21 cellular contexts compared by ENCODE assay signal in the genomic region with DNA sequence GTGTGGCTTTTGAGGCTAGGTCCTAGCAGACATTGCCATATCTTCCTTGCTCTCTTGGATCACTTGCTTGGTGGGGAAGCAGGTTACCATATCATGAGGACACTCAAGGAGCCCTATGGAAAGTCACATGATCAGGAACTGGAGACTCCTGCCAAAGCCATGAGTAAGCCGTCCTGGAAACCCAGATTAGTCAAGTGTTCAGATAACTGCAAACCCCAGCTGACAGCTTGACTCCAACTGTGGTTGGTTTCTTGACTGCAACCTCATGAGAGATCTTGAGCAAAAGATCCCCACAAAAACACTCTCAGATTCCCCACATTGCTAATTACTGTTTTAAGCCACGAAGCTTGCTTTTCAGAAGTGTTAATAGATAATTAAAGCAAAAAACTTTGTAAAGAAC. TPM values are rescaled to one million over a fixed set of nuclear protein-coding genes. Genes with fewer than 3 reads are reported as not detected.
DNase-seq lines count a peak whose midpoint lies in the region; ATAC-seq and TF ChIP-seq lines count a peak whose summit lies in the region.
"Had no signal": no experiment of that assay in that cellular context is flagged by ENCODE, and none has a peak within 500 bp of the region (broad histone marks: within the 10 kb centered on the region; RNA-seq: fewer than 3 reads in every experiment).

No MANE protein-coding gene starts in this region.

- H3K4me3 ChIP-seq in RWPE2 (ENCODE audit: severe bottlenecking) (no peak overlapping the region), upper lobe of right lung (no peak overlapping the region)
- H3K4me3 ChIP-seq: SK-N-MC, transverse colon had no signal

- H3K4me1 ChIP-seq in RWPE2 (ENCODE audit: insufficient read depth, poor library complexity, severe bottlenecking) (peaks cover 6% of the 10 kb centered on the region), upper lobe of right lung (no peaks in the 10 kb centered on the region)
- H3K4me1 ChIP-seq: transverse colon had no signal

- H3K36me3 ChIP-seq in RWPE2 (ENCODE audit: low read depth): no peaks in the 10 kb centered on the region
- no peaks in the 10 kb centered on the region for H3K36me3 ChIP-seq in upper lobe of right lung
- H3K36me3 ChIP-seq: transverse colon had no signal

- H3K27me3 ChIP-seq in RWPE2 (ENCODE audit: insufficient read depth, poor library complexity, severe bottlenecking): no peaks in the 10 kb centered on the region
- no peaks in the 10 kb centered on the region for H3K27me3 ChIP-seq in upper lobe of right lung
- peaks cover 22% of the 10 kb centered on the region for H3K27me3 ChIP-seq in CD4-positive, alpha-beta T cell (ENCODE audit: control insufficient read depth, insufficient read depth, low read length)

- H3K4me3 Mint-ChIP-seq in CD4-positive, alpha-beta T cell: no peak overlapping the region
- H3K4me3 Mint-ChIP-seq: activated CD4-positive, alpha-beta T cell treated with anti-CD3 and anti-CD28 coated beads, Interleukin-2, amount 10 ng/mL, durations not matched to agents 24 days and 14 days; activated naive CD8-positive, alpha-beta T cell; CD8-positive, alpha-beta T cell; central memory CD8-positive, alpha-beta T cell; stimulated activated effector memory CD8-positive, alpha-beta T cell treated with anti-CD3 and anti-CD28 coated beads, Interleukin-12 subunit alpha, Interleukin-12 subunit beta, amount 100 ng/mL, for 72 hours had no signal

- H3K4me1 Mint-ChIP-seq in CD4-positive, alpha-beta T cell (ENCODE audit: low read depth): no peaks in the 10 kb centered on the region
- H3K4me1 Mint-ChIP-seq: activated CD4-positive, alpha-beta T cell treated with anti-CD3 and anti-CD28 coated beads, Interleukin-2, amount 10 ng/mL, durations not matched to agents 24 days and 14 days; central memory CD8-positive, alpha-beta T cell; stimulated activated effector memory CD8-positive, alpha-beta T cell treated with anti-CD3 and anti-CD28 coated beads, Interleukin-12 subunit alpha, Interleukin-12 subunit beta, amount 100 ng/mL, for 72 hours had no signal

- TF ChIP-seq CTCF in RWPE2 (IDR thresholded peaks at IDR 0.05; ENCODE audit: poor library complexity, severe bottlenecking) (no peak), upper lobe of right lung (IDR thresholded peaks at IDR 0.05) (no peak)
- no peak for TF ChIP-seq CTCF in CD4-positive, alpha-beta T cell (IDR thresholded peaks at IDR 0.05)

- ATAC-seq in Right ventricle myocardium inferior (peak; percentile 65), RWPE2 (ENCODE audit: low read depth) (peak; percentile 61; the same call in 1 of the 3 replicates), left ventricle myocardium superior (peak; percentile 92), upper lobe of right lung (peak; percentile 69)
- ATAC-seq in CD4-positive, alpha-beta T cell (ENCODE audit: poor library complexity): no peak
- ATAC-seq: CD8-positive, alpha-beta T cell; HCT116; stimulated activated effector memory CD8-positive, alpha-beta T cell treated with anti-CD3 and anti-CD28 coated beads, Interleukin-12 subunit alpha, Interleukin-12 subunit beta, amount 100 ng/mL, for 72 hours had no signal

- POLR2A ChIA-PET in CD4-positive, alpha-beta T cell (lab: Charles Lee): no interaction called here

- intact Hi-C loops in Right ventricle myocardium inferior (cut with DNase I): no loop called here
- intact Hi-C loops in cardiac septum (cut with DNase I): no loop called here
- intact Hi-C loops in left ventricle myocardium superior (cut with micrococcal nuclease): no loop called here
- intact Hi-C loops in upper lobe of right lung (cut with DNase I): no loop called here
- intact Hi-C loops in CD4-positive, alpha-beta T cell (cut with DNase I, micrococcal nuclease): no loop called here

- H3K27ac ChIP-seq in RWPE2 (ENCODE audit: poor library complexity, severe bottlenecking): no peak overlapping the region
- H3K27ac ChIP-seq in upper lobe of right lung: no peak overlapping the region
- H3K27ac ChIP-seq in CD4-positive, alpha-beta T cell (ENCODE audit: low read depth, low read length): no peak overlapping the region
- H3K27ac ChIP-seq: KMS-11, SK-N-MC, transverse colon had no signal

- no peaks in the 10 kb centered on the region for H3K36me3 Mint-ChIP-seq in CD4-positive, alpha-beta T cell (ENCODE audit: low read depth)
- H3K36me3 Mint-ChIP-seq: activated naive CD8-positive, alpha-beta T cell; CD8-positive, alpha-beta T cell; stimulated activated effector memory CD8-positive, alpha-beta T cell treated with anti-CD3 and anti-CD28 coated beads, Interleukin-12 subunit alpha, Interleukin-12 subunit beta, amount 100 ng/mL, for 72 hours had no signal

- H3K9me3 ChIP-seq in RWPE2 (ENCODE audit: severe bottlenecking) (no peaks in the 10 kb centered on the region), upper lobe of right lung (no peaks in the 10 kb centered on the region)
- H3K9me3 ChIP-seq in CD4-positive, alpha-beta T cell (ENCODE audit: control insufficient read depth, low read length): no peaks in the 10 kb centered on the region
- H3K9me3 ChIP-seq: transverse colon had no signal

- DNase-seq in Right ventricle myocardium inferior (ENCODE audit: missing footprints) (no peak), cardiac septum (ENCODE audit: low spot score) (no peak), RWPE2 (ENCODE audit: low spot score) (no peak), left ventricle myocardium superior (no peak), upper lobe of right lung (no peak), NAMALWA (ENCODE audit: low spot score) (no peak), AG08395 (ENCODE audit: low spot score) (no peak)
- no peak for DNase-seq in CD4-positive, alpha-beta T cell
- DNase-seq: activated CD4-positive, alpha-beta T cell treated with anti-CD3 and anti-CD28 coated beads, Interleukin-2, amount 10 ng/mL, durations not matched to agents 24 days and 14 days; activated T-cell treated with anti-CD3 and anti-CD28 coated beads for 4 hours; CD8-positive, alpha-beta T cell; NCI-H1694 treated with DMSO at 0.1 percent for 48 hours; transverse colon had no signal

- CTCF ChIA-PET in CD4-positive, alpha-beta T cell (lab: Charles Lee): no interaction called here

- no peak overlapping the region for H3K27ac Mint-ChIP-seq in CD4-positive, alpha-beta T cell
- H3K27ac Mint-ChIP-seq: activated CD4-positive, alpha-beta T cell treated with anti-CD3 and anti-CD28 coated beads, Interleukin-2, amount 10 ng/mL, durations not matched to agents 24 days and 14 days; activated naive CD8-positive, alpha-beta T cell; CD8-positive, alpha-beta T cell; stimulated activated effector memory CD8-positive, alpha-beta T cell treated with anti-CD3 and anti-CD28 coated beads, Interleukin-12 subunit alpha, Interleukin-12 subunit beta, amount 100 ng/mL, for 72 hours had no signal

- no peaks in the 10 kb centered on the region for H3K9me3 Mint-ChIP-seq in CD4-positive, alpha-beta T cell
- H3K9me3 Mint-ChIP-seq: activated CD4-positive, alpha-beta T cell treated with anti-CD3 and anti-CD28 coated beads, Interleukin-2, amount 10 ng/mL, durations not matched to agents 24 days and 14 days; CD8-positive, alpha-beta T cell; central memory CD8-positive, alpha-beta T cell; stimulated activated effector memory CD8-positive, alpha-beta T cell treated with anti-CD3 and anti-CD28 coated beads, Interleukin-12 subunit alpha, Interleukin-12 subunit beta, amount 100 ng/mL, for 72 hours had no signal

- peaks cover 63% of the 10 kb centered on the region for H3K27me3 Mint-ChIP-seq in CD4-positive, alpha-beta T cell

RNA-seq across cellular contexts. Expression of gene CACNA1E, which starts 58.6 kb away (rescaled TPM):
- total RNA-seq in Right ventricle myocardium inferior: 3.7 TPM
- 0.24 TPM for total RNA-seq in cardiac septum
- 1.2 TPM for total RNA-seq in left ventricle myocardium superior
- 0.06 TPM for total RNA-seq in upper lobe of right lung
- not detected for total RNA-seq in CD4-positive, alpha-beta T cell
- total RNA-seq: activated CD4-positive, alpha-beta T cell treated with anti-CD3 and anti-CD28 coated beads, Interleukin-2, amount 10 ng/mL, durations not matched to agents 24 days and 14 days; CD8-positive, alpha-beta T cell; glomerular endothelial cell; OCI-LY7 had no signal
